In the genomic region with DNA sequence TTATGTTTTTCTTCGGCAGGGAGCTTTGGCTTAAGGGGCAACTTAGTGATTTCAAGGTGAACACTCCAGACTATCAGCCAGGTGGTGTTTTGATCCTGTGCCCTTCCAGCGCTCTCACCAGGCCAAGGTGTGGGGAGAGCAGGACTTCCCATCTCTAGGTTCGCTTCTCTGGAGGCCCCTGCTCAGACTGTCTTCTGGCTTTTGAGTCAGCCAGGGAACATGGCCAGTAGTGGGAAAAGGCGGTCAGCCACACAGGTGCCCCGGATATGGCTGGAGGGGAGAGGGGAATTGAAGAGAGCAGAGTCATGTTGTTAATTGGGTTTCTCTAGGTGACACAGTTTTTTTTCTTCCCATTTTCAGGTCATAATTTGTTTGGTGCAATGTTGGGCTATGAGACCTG, we compare ENCODE assay signal across 8 cellular contexts. TPM values are rescaled to one million over a fixed set of nuclear protein-coding genes. Genes with fewer than 3 reads are reported as not detected.
DNase-seq lines count a peak whose midpoint lies in the region; ATAC-seq and TF ChIP-seq lines count a peak whose summit lies in the region.

No MANE protein-coding gene starts in this region.

- TF ChIP-seq EP300 in ovary (IDR thresholded peaks at IDR 0.05), result no peak

- no TSS peak for BruUV-seq in Caco-2 (replicated peaks; lab: Mats Ljungman, UMichigan)

- H3K27me3 Mint-ChIP-seq in Caco-2 (ENCODE audit: insufficient read depth, unreplicated experiment), result no peaks in the 10 kb centered on the region
- H3K27me3 Mint-ChIP-seq in endothelial cell (ENCODE audit: unreplicated experiment), result peaks cover 1% of the 10 kb centered on the region

- H3K27ac ChIP-seq in Peyer's patch (peak overlapping the region; percentile 91 to 98 (median 96)), ovary (peak overlapping the region in 1 of 2 donors; percentile 96), thyroid gland (no peak overlapping the region)

- H3K4me3 Mint-ChIP-seq in Caco-2 (ENCODE audit: unreplicated experiment), result peak overlapping the region; percentile 99
- peak overlapping the region; percentile 97 for H3K4me3 Mint-ChIP-seq in endothelial cell (ENCODE audit: unreplicated experiment)

- no peaks in the 10 kb centered on the region for H3K36me3 ChIP-seq in Caco-2 (ENCODE audit: control insufficient read depth, insufficient read depth, low read length)
- H3K36me3 ChIP-seq in Peyer's patch, result peaks cover 0 to 5% (median 0%) of the 10 kb centered on the region in 3 donors
- no peaks in the 10 kb centered on the region for H3K36me3 ChIP-seq in ovary
- no peaks in the 10 kb centered on the region for H3K36me3 ChIP-seq in thyroid gland

- TF ChIP-seq CTCF in Caco-2 (IDR thresholded peaks at IDR 0.05; ENCODE audit: insufficient read depth in 1 of 2, low read depth in 1 of 2, low read length in 1 of 2, severe bottlenecking in 1 of 2, unreplicated experiment in 1 of 2) (no peak), Peyer's patch (IDR thresholded peaks at IDR 0.05) (no peak), endothelial cell (IDR thresholded peaks at IDR 0.05; ENCODE audit: unreplicated experiment) (no peak), ovary (IDR thresholded peaks at IDR 0.05) (no peak), thyroid gland (IDR thresholded peaks at IDR 0.05) (no peak)

- H3K4me1 ChIP-seq in Caco-2 (peaks cover 13% of the 10 kb centered on the region), Peyer's patch (peaks cover 4 to 31% (median 10%) of the 10 kb centered on the region in 4 donors), ovary (ENCODE audit: insufficient read depth) (peaks cover 18% of the 10 kb centered on the region), thyroid gland (peaks cover 12 to 24% of the 10 kb centered on the region in 2 donors)

- H3K4me1 Mint-ChIP-seq in Caco-2 (ENCODE audit: low read depth, unreplicated experiment) (peaks cover 6% of the 10 kb centered on the region), endothelial cell (ENCODE audit: unreplicated experiment) (peaks cover 38% of the 10 kb centered on the region)

- TF ChIP-seq POLR2A in Peyer's patch (IDR thresholded peaks at IDR 0.05), result no peak
- TF ChIP-seq POLR2A in ovary (IDR thresholded peaks at IDR 0.05), result no peak
- TF ChIP-seq POLR2A in thyroid gland (IDR thresholded peaks at IDR 0.05), result no peak

- CTCF ChIA-PET in Caco-2 (lab: Charles Lee), result no interaction called here

- intact Hi-C loops in Caco-2 (cut with micrococcal nuclease; ENCODE audit: unreplicated experiment), result no loop called here
- intact Hi-C loops in ovary (cut with DNase I), result no loop called here
- intact Hi-C loops in thyroid gland (cut with DNase I), result no loop called here

- H3K9me3 Mint-ChIP-seq in Caco-2 (ENCODE audit: unreplicated experiment), result no peaks in the 10 kb centered on the region
- no peaks in the 10 kb centered on the region for H3K9me3 Mint-ChIP-seq in endothelial cell (ENCODE audit: unreplicated experiment)

- H3K36me3 Mint-ChIP-seq in Caco-2 (ENCODE audit: insufficient read depth, unreplicated experiment) (peaks cover 17% of the 10 kb centered on the region), endothelial cell (ENCODE audit: low read depth, unreplicated experiment) (peaks cover 16% of the 10 kb centered on the region)

- H3K27me3 ChIP-seq in Caco-2 (replicated peaks; ENCODE audit: control insufficient read depth, insufficient read depth, low read length) (no peaks in the 10 kb centered on the region), Peyer's patch (no peaks in the 10 kb centered on the region), ovary (no peaks in the 10 kb centered on the region), thyroid gland (no peaks in the 10 kb centered on the region)

- H3K27ac Mint-ChIP-seq in Caco-2 (ENCODE audit: unreplicated experiment), result peak overlapping the region; percentile 82
- H3K27ac Mint-ChIP-seq in endothelial cell (ENCODE audit: unreplicated experiment), result peak overlapping the region; percentile 85

- WGBS in ovary, 3 donors, result 30 to 48% (median 32%) methylated on average over 5 of the region's 5 CpGs
- 54 to 58% methylated on average over 5 of the region's 5 CpGs for WGBS in thyroid gland, 2 donors

- DNase-seq in Caco-2, result no peak
- no peak for DNase-seq in Peyer's patch
- DNase-seq in endothelial cell (ENCODE audit: low spot score), result no peak
- no peak for DNase-seq in ovary
- DNase-seq in thyroid gland, result no peak
- DNase-seq in NCI-H146 (lab: John Stamatoyannopoulos, UW), result no peak
- DNase-seq in NCI-H2227 (lab: John Stamatoyannopoulos, UW; ENCODE audit: unreplicated experiment), result no peak

- H3K4me3 ChIP-seq in Caco-2 (ENCODE audit: low read depth, low read length) (peak overlapping the region; percentile 78), Peyer's patch (peak overlapping the region in 3 of 4 donors; percentile 76 to 99 (median 98)), ovary (peak overlapping the region; percentile 81), thyroid gland (replicated peaks in 1 of 3) (no peak overlapping the region)

- POLR2A ChIA-PET in Caco-2 (lab: Charles Lee), result no interaction called here

- H3K9me3 ChIP-seq in Caco-2, result no peaks in the 10 kb centered on the region
- H3K9me3 ChIP-seq in Peyer's patch, result no peaks in the 10 kb centered on the region
- no peaks in the 10 kb centered on the region for H3K9me3 ChIP-seq in ovary
- H3K9me3 ChIP-seq in thyroid gland, result no peaks in the 10 kb centered on the region

- ATAC-seq in esophagus mucosa, result no peak

RNA-seq across cellular contexts. Expression of gene MINK1, which starts 1.5 kb away (rescaled TPM):
- 47.7 and 49.4 TPM in 2 replicates for total RNA-seq in Caco-2 (2022)
- total RNA-seq in Peyer's patch, result 100 to 1,000 TPM; 111 to 278 (median 223) TPM
- total RNA-seq in endothelial cell (ENCODE audit: unreplicated experiment), result 176 TPM
- 100 to 1,000 TPM in 4 of 7 donors, 10 to 100 TPM in 3; 37.6 to 177 (median 108) TPM for total RNA-seq in ovary
- 10 to 100 TPM; 66.4 to 71.9 TPM for polyA plus RNA-seq in ovary
- total RNA-seq in thyroid gland, result 10 to 100 TPM; 25.1 to 51.6 (median 31.2) TPM
- total RNA-seq in esophagus mucosa, result 124 TPM

RNA-seq across cellular contexts. Expression of gene PLD2, which starts 27.7 kb away (rescaled TPM):
- total RNA-seq in Caco-2 (2022), result 46.5 and 47.2 TPM in 2 replicates
- 10 to 100 TPM; 14.4 to 33.8 (median 26.6) TPM for total RNA-seq in Peyer's patch
- 86.5 TPM for total RNA-seq in endothelial cell (ENCODE audit: unreplicated experiment)
- total RNA-seq in ovary, result 10 to 100 TPM; 16.2 to 53.3 (median 42.7) TPM
- 10 to 100 TPM; 20.3 to 31.4 TPM for polyA plus RNA-seq in ovary
- 10 to 100 TPM; 10.7 to 20.0 (median 16.2) TPM for total RNA-seq in thyroid gland
- total RNA-seq in esophagus mucosa, result 117 TPM

RNA-seq across cellular contexts. Expression of gene PSMB6, which starts 38.7 kb away (rescaled TPM):
- 133 and 136 TPM in 2 replicates for total RNA-seq in Caco-2 (2022)
- total RNA-seq in Peyer's patch, result 100 to 1,000 TPM in 2 of 4 donors, 10 to 100 TPM in 2; 51.4 to 155 (median 107) TPM
- total RNA-seq in endothelial cell (ENCODE audit: unreplicated experiment), result 185 TPM
- 100 to 1,000 TPM in 1 of 7 donors, 10 to 100 TPM in 6; 74.6 to 123 (median 87.9) TPM for total RNA-seq in ovary
- polyA plus RNA-seq in ovary, result 100 to 1,000 TPM in 1 of 2 donors, 10 to 100 TPM in 1; 87.8 to 111 TPM
- 100 to 1,000 TPM; 108 to 322 (median 141) TPM for total RNA-seq in thyroid gland
- 131 TPM for total RNA-seq in esophagus mucosa

RNA-seq across cellular contexts. Expression of gene GLTPD2, which starts 45.9 kb away (rescaled TPM):
- total RNA-seq in Caco-2 (2022) (11.8 and 15.6 TPM in 2 replicates), Peyer's patch (10 to 100 TPM in 2 of 4 donors, 1 to 10 TPM in 1, not detected in 1; 5.4 to 28.2 (median 23.6) TPM), endothelial cell (ENCODE audit: unreplicated experiment) (not detected), ovary (not detected), thyroid gland (not detected), esophagus mucosa (not detected)
- not detected for polyA plus RNA-seq in ovary

Comparison
In these comparisons a context has a peak if more than half of its experiments do, and no peak if none do; other contexts are left out.
1. H3K4me3 ChIP-seq: peak in Caco-2 (single experiment), Peyer's patch (3 of 4) and ovary (single experiment); none in thyroid gland (0 of 3).
2. H3K27ac ChIP-seq: peak in Peyer's patch (4 of 4); none in thyroid gland (0 of 3).